In the genomic region with DNA sequence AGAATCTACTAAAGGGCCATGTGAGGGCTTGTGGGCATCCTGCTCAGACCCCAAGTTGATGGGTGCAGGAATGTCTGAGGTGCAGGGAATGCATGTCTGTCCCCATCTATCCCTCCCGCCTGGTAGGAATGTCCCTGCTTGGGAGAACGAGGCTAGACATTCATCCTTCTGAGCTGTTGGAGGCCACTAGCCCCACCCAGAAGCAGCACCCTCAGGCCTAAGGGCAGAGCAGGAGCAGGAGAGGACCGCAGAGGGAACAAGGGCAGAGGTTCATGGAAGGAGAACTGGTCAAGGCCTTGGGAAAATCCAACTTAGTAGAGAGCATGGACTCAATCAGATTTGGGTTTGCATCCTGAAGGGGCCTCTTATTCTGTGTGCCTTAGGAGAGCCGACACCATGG, we compare ENCODE assay signal across 14 cellular contexts. TPM values are rescaled to one million over a fixed set of nuclear protein-coding genes. Genes with fewer than 3 reads are reported as not detected.
DNase-seq lines count a peak whose midpoint lies in the region; ATAC-seq and TF ChIP-seq lines count a peak whose summit lies in the region.
"Had no signal": no experiment of that assay in that cellular context is flagged by ENCODE, and none has a peak within 500 bp of the region (broad histone marks: within the 10 kb centered on the region; RNA-seq: fewer than 3 reads in every experiment).

No MANE protein-coding gene starts in this region.

- H3K27ac ChIP-seq in WERI-Rb-1: peak overlapping the region; percentile 49
- no peak overlapping the region for H3K27ac ChIP-seq in sigmoid colon
- H3K27ac ChIP-seq: BLaER1 treated with 17β-estradiol and CSF1 and Interleukin-3, amounts not matched to agents 10 nM and 100 nM had no signal

- TF ChIP-seq CTCF in WERI-Rb-1 (IDR thresholded peaks at IDR 0.05; ENCODE audit: low read depth, low read length) (no peak), sigmoid colon (IDR thresholded peaks at IDR 0.05) (no peak)

- H3K36me3 Mint-ChIP-seq in activated T-cell treated with anti-CD3 and anti-CD28 coated beads, Interleukin-2, amount 50 U/mL, for 24 hours (ENCODE audit: low read depth): no peaks in the 10 kb centered on the region
- H3K36me3 Mint-ChIP-seq in immature natural killer cell: no peaks in the 10 kb centered on the region
- H3K36me3 Mint-ChIP-seq: CD4-positive, CD25-positive, alpha-beta regulatory T cell had no signal

- intact Hi-C loops in sigmoid colon (cut with DNase I): no loop called here

- H3K27ac Mint-ChIP-seq in activated T-cell treated with anti-CD3 and anti-CD28 coated beads, Interleukin-2, amount 50 U/mL, for 24 hours: no peak overlapping the region
- H3K27ac Mint-ChIP-seq in immature natural killer cell: no peak overlapping the region
- H3K27ac Mint-ChIP-seq: CD4-positive, CD25-positive, alpha-beta regulatory T cell had no signal

- H3K9me3 ChIP-seq in WERI-Rb-1 (ENCODE audit: severe bottlenecking) (no peaks in the 10 kb centered on the region), sigmoid colon (no peaks in the 10 kb centered on the region)
- H3K9me3 ChIP-seq: BLaER1 treated with 17β-estradiol and CSF1 and Interleukin-3, amounts not matched to agents 10 nM and 100 nM had no signal

- H3K36me3 ChIP-seq in WERI-Rb-1 (no peaks in the 10 kb centered on the region), sigmoid colon (no peaks in the 10 kb centered on the region)
- H3K36me3 ChIP-seq: BLaER1 treated with 17β-estradiol and CSF1 and Interleukin-3, amounts not matched to agents 10 nM and 100 nM had no signal

- H3K4me3 ChIP-seq in WERI-Rb-1 (ENCODE audit: low read depth, low read length) (no peak overlapping the region), sigmoid colon (no peak overlapping the region)
- H3K4me3 ChIP-seq: BLaER1 treated with 17β-estradiol and CSF1 and Interleukin-3, amounts not matched to agents 10 nM and 100 nM had no signal

- H3K4me1 Mint-ChIP-seq in activated T-cell treated with anti-CD3 and anti-CD28 coated beads, Interleukin-2, amount 50 U/mL, for 24 hours (ENCODE audit: low read depth): no peaks in the 10 kb centered on the region
- H3K4me1 Mint-ChIP-seq in immature natural killer cell: no peaks in the 10 kb centered on the region
- H3K4me1 Mint-ChIP-seq: CD4-positive, CD25-positive, alpha-beta regulatory T cell had no signal

- peaks cover 0 to 12% (median 11%) of the 10 kb centered on the region in 4 donors for H3K4me1 ChIP-seq in sigmoid colon

- WGBS in sigmoid colon, 2 donors: 80 to 93% methylated on average over 4 of the region's 4 CpGs

- no peak for TF ChIP-seq POLR2A in sigmoid colon (IDR thresholded peaks at IDR 0.05)

- H3K27me3 ChIP-seq in WERI-Rb-1 (ENCODE audit: insufficient read depth, low read depth, severe bottlenecking) (no peaks in the 10 kb centered on the region), sigmoid colon (no peaks in the 10 kb centered on the region)

- ATAC-seq in HG03457 (IDR thresholded peaks at IDR 0.05; ENCODE audit: unreplicated experiment): no peak

- H3K4me3 Mint-ChIP-seq in activated T-cell treated with anti-CD3 and anti-CD28 coated beads, Interleukin-2, amount 50 U/mL, for 24 hours: no peak overlapping the region
- H3K4me3 Mint-ChIP-seq in immature natural killer cell: no peak overlapping the region
- H3K4me3 Mint-ChIP-seq: CD4-positive, CD25-positive, alpha-beta regulatory T cell had no signal

- DNase-seq in activated T-cell treated with anti-CD3 and anti-CD28 coated beads, Interleukin-2, amount 50 U/mL, for 24 hours: peak; percentile 7
- no peak for DNase-seq in activated T-cell treated with anti-CD3 and anti-CD28 coated beads, Interleukin-2, amount 50 U/mL, for 1 hour
- DNase-seq in WERI-Rb-1: no peak
- peak; percentile 60 for DNase-seq in mesenteric fat pad (ENCODE audit: low spot score)
- peak; percentile 44 for DNase-seq in sigmoid colon
- DNase-seq in NCI-H345 (lab: John Stamatoyannopoulos, UW): no peak
- no peak for DNase-seq in immature natural killer cell
- DNase-seq: ACHN; CD4-positive, CD25-positive, alpha-beta regulatory T cell; DMS53; GF-D8 had no signal

- H3K9me3 Mint-ChIP-seq in activated T-cell treated with anti-CD3 and anti-CD28 coated beads, Interleukin-2, amount 50 U/mL, for 24 hours: no peaks in the 10 kb centered on the region
- no peaks in the 10 kb centered on the region for H3K9me3 Mint-ChIP-seq in immature natural killer cell
- H3K9me3 Mint-ChIP-seq: CD4-positive, CD25-positive, alpha-beta regulatory T cell had no signal

- H3K27me3 Mint-ChIP-seq in activated T-cell treated with anti-CD3 and anti-CD28 coated beads, Interleukin-2, amount 50 U/mL, for 24 hours: peaks cover 12% of the 10 kb centered on the region
- H3K27me3 Mint-ChIP-seq in immature natural killer cell (ENCODE audit: low read depth in 3 of 3): peaks cover 0 to 1% (median 0%) of the 10 kb centered on the region in 3 donors

- TF ChIP-seq EP300 in sigmoid colon (IDR thresholded peaks at IDR 0.05): no peak

RNA-seq across cellular contexts. Expression of a gene that starts 22.1 kb away (rescaled TPM):
- total RNA-seq in mesenteric fat pad: not detected
- 1 to 10 TPM in 1 of 4 donors, under 1 TPM in 1, not detected in 2; 0.66 to 1.8 TPM for total RNA-seq in sigmoid colon
- polyA plus RNA-seq in sigmoid colon: under 1 TPM in 1 of 3 donors, not detected in 2; 0.04 TPM
- not detected for polyA plus RNA-seq in immature natural killer cell
- total RNA-seq: CD4-positive, CD25-positive, alpha-beta regulatory T cell; HT-29 had no signal

Comparison
In these comparisons a context has a peak if more than half of its experiments do, and no peak if none do; other contexts are left out.
1. DNase-seq: peak in activated T-cell treated with anti-CD3 and anti-CD28 coated beads, Interleukin-2, amount 50 U/mL, for 24 hours (single experiment), mesenteric fat pad (single experiment) and sigmoid colon (single experiment); none in activated T-cell treated with anti-CD3 and anti-CD28 coated beads, Interleukin-2, amount 50 U/mL, for 1 hour (single experiment), WERI-Rb-1 (single experiment), NCI-H345 (single experiment) and immature natural killer cell (0 of 3).